8 cellular contexts compared by ENCODE assay signal in the genomic region with DNA sequence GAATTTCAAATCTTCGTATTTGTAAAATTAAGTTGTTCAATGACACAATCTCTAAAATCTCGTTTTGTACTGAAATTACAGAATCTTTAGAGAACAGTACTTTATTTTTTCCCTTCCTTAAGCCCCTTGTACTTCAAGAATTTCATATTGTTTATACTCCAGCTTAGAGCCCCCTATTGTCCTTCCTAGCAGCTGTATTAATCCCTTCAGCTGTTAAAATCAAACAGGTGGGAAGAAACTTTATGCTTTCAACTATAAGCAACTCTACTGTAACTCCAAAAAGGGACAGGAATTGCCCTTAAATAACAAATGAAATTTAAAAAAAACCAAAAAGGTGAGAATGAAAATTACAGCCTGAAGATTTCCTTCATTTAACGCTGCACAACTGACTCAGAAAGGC. TPM values are rescaled to one million over a fixed set of nuclear protein-coding genes. Genes with fewer than 3 reads are reported as not detected.
DNase-seq lines count a peak whose midpoint lies in the region; ATAC-seq and TF ChIP-seq lines count a peak whose summit lies in the region.

No MANE protein-coding gene starts in this region.

- H3K36me3 ChIP-seq in adipocyte (ENCODE audit: control insufficient read depth, insufficient read depth, low read length, severe bottlenecking) = peaks cover 41% of the 10 kb centered on the region
- peaks cover 5 to 23% (median 12%) of the 10 kb centered on the region in 4 donors for H3K36me3 ChIP-seq in liver (ENCODE audit: control insufficient read depth in 4 of 4, insufficient read depth in 3 of 4, low read depth in 1 of 4, low read length in 3 of 4)
- peaks cover 0 to 33% (median 19%) of the 10 kb centered on the region in 3 donors for H3K36me3 ChIP-seq in tibial artery
- peaks cover 26 to 72% of the 10 kb centered on the region in 2 donors for H3K36me3 ChIP-seq in neuronal stem cell (replicated peaks in 1 of 2; ENCODE audit: control insufficient read depth in 2 of 2, insufficient read depth in 2 of 2, low read length in 2 of 2)

- WGBS in liver = 53% methylated on average over 3 of the region's 3 CpGs
- no CpG with 5 or more reads among the region's 3 CpGs for WGBS in neuronal stem cell (ENCODE audit: extremely low coverage in 2 of 2, insufficient read length in 2 of 2, insufficient replicate concordance in 1 of 2), 2 donors

- no peaks in the 10 kb centered on the region for H3K9me3 ChIP-seq in adipocyte (ENCODE audit: control insufficient read depth, low read length)
- H3K9me3 ChIP-seq in liver (ENCODE audit: control insufficient read depth in 4 of 4, low read length in 3 of 4) = no peaks in the 10 kb centered on the region
- no peaks in the 10 kb centered on the region for H3K9me3 ChIP-seq in tibial artery
- no peaks in the 10 kb centered on the region for H3K9me3 ChIP-seq in neuronal stem cell (replicated peaks in 1 of 2; ENCODE audit: control insufficient read depth in 2 of 2, insufficient read depth in 1 of 2, low read depth in 1 of 2, low read length in 2 of 2)

- H3K36me3 Mint-ChIP-seq in activated CD8-positive, alpha-beta memory T cell treated with anti-CD3 and anti-CD28 coated beads, Interleukin-2, amount 10 ng/mL, durations not matched to agents 7 days and 5 days = peaks cover 74% of the 10 kb centered on the region

- H2BK12ac ChIP-seq in neuronal stem cell (ENCODE audit: low read length) = no peak overlapping the region

- H3K27me3 Mint-ChIP-seq in activated CD8-positive, alpha-beta memory T cell treated with anti-CD3 and anti-CD28 coated beads, Interleukin-2, amount 10 ng/mL, durations not matched to agents 7 days and 5 days = no peaks in the 10 kb centered on the region

- H3K9ac ChIP-seq in adipocyte (ENCODE audit: low read length) (peak overlapping the region; percentile 100), liver (ENCODE audit: low read depth in 1 of 2, low read length in 2 of 2) (peak overlapping the region; percentile 96 to 98), neuronal stem cell (ENCODE audit: low read depth, low read length, poor library complexity) (no peak overlapping the region)

- no peaks in the 10 kb centered on the region for H3K9me3 Mint-ChIP-seq in activated CD8-positive, alpha-beta memory T cell treated with anti-CD3 and anti-CD28 coated beads, Interleukin-2, amount 10 ng/mL, durations not matched to agents 7 days and 5 days (ENCODE audit: low read depth)

- H3K14ac ChIP-seq in neuronal stem cell (ENCODE audit: low read length) = no peak overlapping the region

- no peak overlapping the region for H3K4ac ChIP-seq in neuronal stem cell (ENCODE audit: low read length)

- TF ChIP-seq RAD21 in liver (IDR thresholded peaks at IDR 0.05) = no peak

- peak overlapping the region; percentile 98 for H3K4me3 Mint-ChIP-seq in activated CD8-positive, alpha-beta memory T cell treated with anti-CD3 and anti-CD28 coated beads, Interleukin-2, amount 10 ng/mL, durations not matched to agents 7 days and 5 days

- H3K4me1 Mint-ChIP-seq in activated CD8-positive, alpha-beta memory T cell treated with anti-CD3 and anti-CD28 coated beads, Interleukin-2, amount 10 ng/mL, durations not matched to agents 7 days and 5 days = peaks cover 66% of the 10 kb centered on the region

- no peak overlapping the region for H2AFZ ChIP-seq in neuronal stem cell (ENCODE audit: low read length)

- DNase-seq in activated CD8-positive, alpha-beta memory T cell treated with anti-CD3 and anti-CD28 coated beads, Interleukin-2, amount 10 ng/mL, durations not matched to agents 7 days and 5 days = no peak
- DNase-seq in activated CD8-positive, alpha-beta memory T cell treated with anti-CD3 and anti-CD28 coated beads for 24 hours = no peak
- no peak for DNase-seq in adipocyte (ENCODE audit: low read depth)
- no peak for DNase-seq in tibial artery
- DNase-seq in NCI-H1092 (lab: John Stamatoyannopoulos, UW) = no peak
- no peak for DNase-seq in cortex of kidney (lab: John Stamatoyannopoulos, UW)
- no peak for DNase-seq in neuronal stem cell (ENCODE audit: low spot score)

- H3K79me1 ChIP-seq in neuronal stem cell (ENCODE audit: low read depth, low read length) = peaks cover 4% of the 10 kb centered on the region

- H2BK120ac ChIP-seq in neuronal stem cell (ENCODE audit: low read depth, low read length) = no peak overlapping the region

- H3K27ac ChIP-seq in liver (ENCODE audit: low read depth in 1 of 2, low read length in 2 of 2) (peak overlapping the region; percentile 35 to 89), tibial artery (peak overlapping the region; percentile 80 to 88), neuronal stem cell (replicated peaks; ENCODE audit: low read length) (no peak overlapping the region)

- H3K18ac ChIP-seq in neuronal stem cell (ENCODE audit: low read length) = no peak overlapping the region

- H2BK15ac ChIP-seq in neuronal stem cell (ENCODE audit: low read length) = no peak overlapping the region

- CTCF ChIA-PET in activated CD8-positive, alpha-beta memory T cell treated with anti-CD3 and anti-CD28 coated beads, Interleukin-2, amount 10 ng/mL, durations not matched to agents 7 days and 5 days (lab: Charles Lee) = interaction anchor here (0.6 kb wide), 1 partner anchor 48 kb away, joined by 4 read pairs; no protein-coding TSS in a partner anchor

- H3K27ac Mint-ChIP-seq in activated CD8-positive, alpha-beta memory T cell treated with anti-CD3 and anti-CD28 coated beads, Interleukin-2, amount 10 ng/mL, durations not matched to agents 7 days and 5 days = peak overlapping the region; percentile 96

- no peak overlapping the region for H4K91ac ChIP-seq in neuronal stem cell (ENCODE audit: low read depth, low read length, poor library complexity)

- H3K4me1 ChIP-seq in adipocyte (ENCODE audit: control insufficient read depth, insufficient read depth, low read length) (peaks cover 56% of the 10 kb centered on the region), liver (ENCODE audit: control insufficient read depth in 4 of 4, insufficient read depth in 4 of 4, low read length in 3 of 4) (peaks cover 9 to 48% (median 31%) of the 10 kb centered on the region in 4 donors), tibial artery (peaks cover 0 to 67% (median 50%) of the 10 kb centered on the region in 4 donors), neuronal stem cell (ENCODE audit: control insufficient read depth in 2 of 2, insufficient read depth in 1 of 2, low read depth in 1 of 2, low read length in 2 of 2) (peaks cover 14 to 20% of the 10 kb centered on the region in 2 donors)

- no peaks in the 10 kb centered on the region for H3K27me3 ChIP-seq in adipocyte (replicated peaks; ENCODE audit: control insufficient read depth, insufficient read depth, low read length)
- H3K27me3 ChIP-seq in liver (ENCODE audit: control insufficient read depth in 4 of 4, insufficient read depth in 4 of 4, low read length in 3 of 4) = no peaks in the 10 kb centered on the region
- no peaks in the 10 kb centered on the region for H3K27me3 ChIP-seq in tibial artery
- no peaks in the 10 kb centered on the region for H3K27me3 ChIP-seq in neuronal stem cell (ENCODE audit: control insufficient read depth in 3 of 3, insufficient read depth in 3 of 3, low read depth in 1 of 3, low read length in 3 of 3)

- no peak overlapping the region for H3K4me2 ChIP-seq in neuronal stem cell (ENCODE audit: insufficient read depth, low read length, poor library complexity, severe bottlenecking)

- no peak overlapping the region for H4K8ac ChIP-seq in neuronal stem cell (ENCODE audit: low read depth, low read length)

- TF ChIP-seq CTCF in liver (IDR thresholded peaks at IDR 0.05; ENCODE audit: low read depth, low read length, missing input control) (no peak), tibial artery (IDR thresholded peaks at IDR 0.05) (no peak)

- H3K23ac ChIP-seq in neuronal stem cell (ENCODE audit: low read depth, low read length, poor library complexity) = no peak overlapping the region

- no peak for ATAC-seq in activated CD8-positive, alpha-beta memory T cell treated with anti-CD3 and anti-CD28 coated beads, Interleukin-2, amount 10 ng/mL, durations not matched to agents 7 days and 5 days

- H2AK5ac ChIP-seq in neuronal stem cell (ENCODE audit: low read depth, low read length) = no peak overlapping the region

- intact Hi-C loops in tibial artery (cut with DNase I; ENCODE audit: low total_unique reads) = loop anchor here (10.0 kb wide), 1 partner anchor 79 kb away; the partner anchor contains the start of gene ATP5F1B

- H2BK5ac ChIP-seq in neuronal stem cell (ENCODE audit: low read length) = no peak overlapping the region

- H3K4me3 ChIP-seq in adipocyte (ENCODE audit: low read length) = peak overlapping the region; percentile 98
- H3K4me3 ChIP-seq in liver (ENCODE audit: low read depth in 1 of 3, low read length in 3 of 3) = peak overlapping the region; percentile 68 to 93 (median 84)
- peak overlapping the region; percentile 63 to 75 for H3K4me3 ChIP-seq in tibial artery
- peak overlapping the region in 1 of 2 donors; percentile 82 for H3K4me3 ChIP-seq in neuronal stem cell (ENCODE audit: low read length in 2 of 2)

TF ChIP-seq in liver, 16 proteins besides CTCF, POLR2A, EP300 and RAD21:
- peak in 1 of 2 donors; percentile 1 for TF ChIP-seq GABPA (IDR thresholded peaks at IDR 0.05 in 1 of 2, conservative IDR thresholded peaks at IDR 0.05 in 1 of 2)
- no peak for TF ChIP-seq JUND (IDR thresholded peaks at IDR 0.05)
- TF ChIP-seq FOXA1 (IDR thresholded peaks at IDR 0.05) = no peak
- no peak for TF ChIP-seq YY1 (IDR thresholded peaks at IDR 0.05)
- no peak for TF ChIP-seq FOXA2 (IDR thresholded peaks at IDR 0.05)
TF ChIP-seq in liver: peak in this region for 1.

RNA-seq across cellular contexts. Expression of gene NACA, which starts 1.7 kb away (rescaled TPM):
- 100 to 1,000 TPM; 723 to 803 TPM for total RNA-seq in activated CD8-positive, alpha-beta memory T cell treated with anti-CD3 and anti-CD28 coated beads, Interleukin-2, amount 10 ng/mL, durations not matched to agents 7 days and 5 days
- total RNA-seq in liver = 100 to 1,000 TPM; 365 to 695 TPM
- polyA plus RNA-seq in liver = 100 to 1,000 TPM; 370 to 543 TPM
- 2,797 TPM for polyA plus RNA-seq in neuronal stem cell (2013, experiment 1 of 2)
- 2,786 TPM for polyA plus RNA-seq in neuronal stem cell (2013, experiment 2 of 2)

RNA-seq across cellular contexts. Expression of gene PRIM1, which starts 28.8 kb away (rescaled TPM):
- 10 to 100 TPM; 62.9 to 65.3 TPM for total RNA-seq in activated CD8-positive, alpha-beta memory T cell treated with anti-CD3 and anti-CD28 coated beads, Interleukin-2, amount 10 ng/mL, durations not matched to agents 7 days and 5 days
- 10 to 100 TPM in 1 of 2 donors, 1 to 10 TPM in 1; 7.2 to 24.8 TPM for total RNA-seq in liver
- polyA plus RNA-seq in liver = 1 to 10 TPM; 2.7 to 3.7 TPM
- polyA plus RNA-seq in neuronal stem cell (2013, experiment 1 of 2) = 37.6 TPM
- 38.3 TPM for polyA plus RNA-seq in neuronal stem cell (2013, experiment 2 of 2)

RNA-seq across cellular contexts. Expression of gene PTGES3, which starts 35.3 kb away (rescaled TPM):
- total RNA-seq in activated CD8-positive, alpha-beta memory T cell treated with anti-CD3 and anti-CD28 coated beads, Interleukin-2, amount 10 ng/mL, durations not matched to agents 7 days and 5 days = 100 to 1,000 TPM; 241 to 268 TPM
- total RNA-seq in liver = 10 to 100 TPM; 65.0 to 87.2 TPM
- polyA plus RNA-seq in liver = 10 to 100 TPM; 75.4 to 94.1 TPM
- 354 TPM for polyA plus RNA-seq in neuronal stem cell (2013, experiment 1 of 2)
- polyA plus RNA-seq in neuronal stem cell (2013, experiment 2 of 2) = 356 TPM

RNA-seq across cellular contexts. Expression of gene HSD17B6, which starts 39.8 kb away (rescaled TPM):
- 1 to 10 TPM; 2.9 to 4.5 TPM for total RNA-seq in activated CD8-positive, alpha-beta memory T cell treated with anti-CD3 and anti-CD28 coated beads, Interleukin-2, amount 10 ng/mL, durations not matched to agents 7 days and 5 days
- total RNA-seq in liver = 1,000 to 10,000 TPM in 1 of 2 donors, 1 to 10 TPM in 1; 3.0 to 1,013 TPM
- polyA plus RNA-seq in liver = 100 to 1,000 TPM; 662 to 748 TPM
- 5.5 TPM for polyA plus RNA-seq in neuronal stem cell (2013, experiment 1 of 2)
- 5.1 TPM for polyA plus RNA-seq in neuronal stem cell (2013, experiment 2 of 2)
